30 cellular contexts compared by ENCODE assay signal in genomic region chr6:168057836-168058235, GRCh38. TPM values are rescaled to one million over a fixed set of nuclear protein-coding genes. Genes with fewer than 3 reads are reported as not detected.
"Had no signal": no experiment of that assay in that cellular context is flagged by ENCODE, and none has a peak within 500 bp of the region (broad histone marks: within the 10 kb centered on the region; RNA-seq: fewer than 3 reads in every experiment).

No MANE protein-coding gene starts in this region.

- H3K4me2 ChIP-seq: smooth muscle cell had no signal

- H3K27me3 ChIP-seq: gastroesophageal sphincter, heart right ventricle, stomach, thyroid gland had no signal

- H3K4me3 ChIP-seq: gastroesophageal sphincter, heart right ventricle, lower lobe of right lung, mucosa of descending colon, smooth muscle cell, stomach, thyroid gland had no signal

- H2AFZ ChIP-seq: parathyroid adenoma had no signal

- H3K4me1 ChIP-seq: lower lobe of right lung, parathyroid adenoma had no signal

- H3K27ac ChIP-seq: gastroesophageal sphincter, heart right ventricle, lower lobe of right lung, parathyroid adenoma, stomach, thyroid gland had no signal

- H3K9ac ChIP-seq: parathyroid adenoma had no signal

- H3K36me3 ChIP-seq: gastroesophageal sphincter, heart right ventricle, lower lobe of right lung, stomach, thyroid gland had no signal

- ATAC-seq: effector memory CD8-positive, alpha-beta T cell; gastroesophageal sphincter; heart right ventricle; left ventricle myocardium superior; lower lobe of right lung; mucosa of descending colon; natural killer cell treated with Interleukin-12 subunit alpha and Interleukin-12 subunit beta and Interleukin-15 and Interleukin-18, amount 100 ng/mL, for 72 hours; sciatic nerve had no signal

- H3K9me3 ChIP-seq: gastroesophageal sphincter, heart right ventricle, lower lobe of right lung, mucosa of descending colon, stomach, thyroid gland had no signal

- H3K79me2 ChIP-seq: parathyroid adenoma had no signal

- DNase-seq: cerebellar nuclear complex; cortex of kidney; effector memory CD8-positive, alpha-beta T cell; erythroblast; foreskin fibroblast; heart right ventricle; hypothalamus; left ventricle myocardium superior; lower lobe of right lung; mucosa of descending colon; naive B cell; stimulated activated CD4-positive, alpha-beta T cell treated with anti-CD3 and anti-CD28 coated beads, Interleukin-12 subunit alpha, Interleukin-12 subunit beta, amount 100 ng/mL, for 4 hours; stimulated activated CD4-positive, alpha-beta T cell treated with anti-CD3 and anti-CD28 coated beads, Interleukin-1b, Interleukin-23, amount 100 ng/mL, for 48 hours; stimulated activated CD4-positive, alpha-beta T cell treated with anti-CD3 and anti-CD28 coated beads, Interleukin-4, amount 100 ng/mL, for 24 hours; stimulated activated naive CD4-positive, alpha-beta T cell treated with Interleukin-2 at 50 U/mL for 16 hours; stomach; thyroid gland had no signal

- FAIRE-seq: endometrium, keratinocyte, urothelium cell line had no signal

RNA-seq across cellular contexts. Expression of gene FRMD1, which starts 21.2 kb away (rescaled TPM):
- total RNA-seq: dermis microvascular lymphatic vessel endothelial cell; lower lobe of right lung; mesothelial cell of epicardium; natural killer cell treated with Interleukin-12 subunit alpha and Interleukin-12 subunit beta and Interleukin-15 and Interleukin-18, amount 100 ng/mL, for 72 hours; neural crest cell; progenitor cell of endocrine pancreas; smooth muscle cell; temporal lobe had no signal
- polyA plus RNA-seq: keratinocyte, smooth muscle cell had no signal
